ENCODE assay signal across 8 cellular contexts in genomic region chr1:204516180-204516879, GRCh38. TPM values are rescaled to one million over a fixed set of nuclear protein-coding genes. Genes with fewer than 3 reads are reported as not detected.
DNase-seq lines count a peak whose midpoint lies in the region; ATAC-seq, FAIRE-seq and TF ChIP-seq lines count a peak whose summit lies in the region.

Gene MDM4 (plus strand): TSS chr1:204516406. CDS start chr1:204525519, 9,113 bp downstream.

- H3K9me3 Mint-ChIP-seq in GM23338, result peaks cover 4% of the 10 kb centered on the region; the same call in 2 of the 3 replicates

- H3K4me3 Mint-ChIP-seq in GM23338, result no peak within 1 kb of the TSS

- peak within 1 kb of the TSS; percentile 81 for H3K9ac ChIP-seq in DND-41 (ENCODE audit: low read depth, low read length)

- DNase-seq in DND-41 (peak; percentile 96), GM23338 (ENCODE audit: low spot score) (peak; percentile 99), Kasumi-1 (lab: John Stamatoyannopoulos, UW) (peak; percentile 97 to 98), RCC 7860 (ENCODE audit: low spot score) (peak; percentile 94), esophagus squamous epithelium (lab: John Stamatoyannopoulos, UW) (peak; percentile 77), myocyte (ENCODE audit: low read depth) (peak; percentile 98)
- peak; percentile 96 for DNase-seq in activated T-cell treated with anti-CD3 and anti-CD28 coated beads, Interleukin-2, amount 50 U/mL, for 48 hours
- peak; percentile 92 for DNase-seq in stimulated activated CD8-positive, alpha-beta memory T cell treated with anti-CD3 and anti-CD28 coated beads, Interleukin-7, amount 100 ng/mL, for 4 hours (ENCODE audit: low read depth in 2 of 2)

- peak within 1 kb of the TSS; percentile 74 for H2AFZ ChIP-seq in DND-41 (ENCODE audit: low read depth, low read length)
- no peak within 1 kb of the TSS; the same call in 1 of the 2 replicates for H2AFZ ChIP-seq in GM23338

- TF ChIP-seq CTCF in DND-41 (IDR thresholded peaks at IDR 0.05; ENCODE audit: borderline replicate concordance, extremely low read depth, low read length, poor library complexity, severe bottlenecking), result no peak
- no peak for TF ChIP-seq CTCF in GM23338 (conservative IDR thresholded peaks at IDR 0.05; ENCODE audit: low read depth in 2 of 2)
- TF ChIP-seq CTCF in esophagus squamous epithelium (IDR thresholded peaks at IDR 0.05), result peak in 1 of 6 experiments; percentile 6

- peaks cover 7% of the 10 kb centered on the region; the same call in 2 of the 3 replicates for H3K4me1 Mint-ChIP-seq in GM23338

- H3K9me3 ChIP-seq in DND-41 (ENCODE audit: insufficient read depth, low read length, severe bottlenecking) (no peaks in the 10 kb centered on the region), esophagus squamous epithelium (no peaks in the 10 kb centered on the region)

- intact Hi-C loops in esophagus squamous epithelium (cut with DNase I), result no loop called here

- H3K4me3 ChIP-seq in DND-41 (ENCODE audit: low read depth in 1 of 2, low read length in 2 of 2) (peak within 1 kb of the TSS; percentile 68 to 79), GM23338 (peak within 1 kb of the TSS; percentile 63), esophagus squamous epithelium (peak within 1 kb of the TSS; percentile 51 to 97 (median 80))

- H3K27me3 ChIP-seq in DND-41 (ENCODE audit: insufficient read depth, low read length, poor library complexity) (no peaks in the 10 kb centered on the region), GM23338 (ENCODE audit: insufficient read depth) (no peaks in the 10 kb centered on the region), esophagus squamous epithelium (no peaks in the 10 kb centered on the region)

- peaks cover 24% of the 10 kb centered on the region for H3K36me3 Mint-ChIP-seq in GM23338 (ENCODE audit: low read depth)

- WGBS in esophagus squamous epithelium, 2 donors, result 0 to 1% methylated on average over 21 to 38 of the region's 43 CpGs

- H4K20me1 ChIP-seq in DND-41 (ENCODE audit: insufficient read depth, low read length) (peaks cover 8% of the 10 kb centered on the region; the same call in 1 of the 2 replicates), GM23338 (replicated peaks; ENCODE audit: insufficient read depth) (peaks cover 14% of the 10 kb centered on the region)

- H3F3A ChIP-seq in GM23338 (replicated peaks; ENCODE audit: low read depth), result 0 out of 2 replicates have a peak, but pooled peaks cover 9% of the 10 kb centered on the region

- H3K79me2 ChIP-seq in DND-41 (ENCODE audit: insufficient read depth, low read length) (peaks cover 48% of the 10 kb centered on the region), GM23338 (replicated peaks; ENCODE audit: insufficient read depth) (peaks cover 49% of the 10 kb centered on the region)

- no peak within 1 kb of the TSS for H3K27ac Mint-ChIP-seq in GM23338

- peak in 3 of 4 donors; percentile 59 to 87 (median 82) for TF ChIP-seq POLR2A in esophagus squamous epithelium (IDR thresholded peaks at IDR 0.05)

- H3K27ac ChIP-seq in DND-41 (ENCODE audit: low read length) (peak within 1 kb of the TSS; percentile 95), GM23338 (ENCODE audit: low read depth) (peak within 1 kb of the TSS; percentile 94), esophagus squamous epithelium (peak within 1 kb of the TSS; percentile 86 to 99 (median 96))

- H3K27me3 Mint-ChIP-seq in GM23338 (ENCODE audit: insufficient read depth, low read depth, poor library complexity), result peaks cover 14% of the 10 kb centered on the region

- H3K4me1 ChIP-seq in DND-41 (ENCODE audit: insufficient read depth, low read length), result peaks cover 67% of the 10 kb centered on the region
- H3K4me1 ChIP-seq in GM23338 (ENCODE audit: insufficient read depth), result 0 out of 2 replicates have a peak, but pooled peaks cover 4% of the 10 kb centered on the region
- peaks cover 14 to 50% (median 26%) of the 10 kb centered on the region in 3 donors for H3K4me1 ChIP-seq in esophagus squamous epithelium

- peak within 1 kb of the TSS; percentile 60 for H3K4me2 ChIP-seq in DND-41 (ENCODE audit: insufficient read depth, low read length)
- peak within 1 kb of the TSS; percentile 78 for H3K4me2 ChIP-seq in GM23338

- ATAC-seq in DND-41 (ENCODE audit: insufficient read depth, low read depth), result peak; percentile 95
- ATAC-seq in GM23338, result peak; percentile 99

- H3K9me2 ChIP-seq in GM23338 (ENCODE audit: insufficient read depth), result no peaks in the 10 kb centered on the region

- FAIRE-seq in RCC 7860 (lab: Jason Lieb, UNC), result peak; percentile 71

- H3K36me3 ChIP-seq in DND-41 (ENCODE audit: insufficient read depth, low read length) (peaks cover 20% of the 10 kb centered on the region), GM23338 (ENCODE audit: insufficient read depth) (no peaks in the 10 kb centered on the region), esophagus squamous epithelium (peaks cover 0 to 21% (median 4%) of the 10 kb centered on the region in 3 donors)

TF ChIP-seq in GM23338, 12 proteins besides CTCF, POLR2A, EP300 and RAD21 (continues in another document):
- peak; percentile 85 for TF ChIP-seq ETS1 (IDR thresholded peaks at IDR 0.05)
- TF ChIP-seq ZNF462 (CRISPR knock-in tag; IDR thresholded peaks at IDR 0.05), result no peak

RNA-seq across cellular contexts. Expression of gene MDM4, which starts in this region (rescaled TPM):
- total RNA-seq in GM23338 (2014; rRNA removed; shearing (Covaris generic)), result 56.1 and 63.9 TPM in 2 replicates
- 22.7 and 24.8 TPM in 2 replicates for polyA plus RNA-seq in GM23338 (2016; fragmentation: Nextera tagmentation; extraction: Ambion mirVana)
- total RNA-seq in esophagus squamous epithelium (10 to 100 TPM; 13.2 to 62.8 (median 23.8) TPM), myocyte (27.7 and 36.3 TPM in 2 replicates)
- polyA plus RNA-seq in myocyte (2012), result 11.2 TPM

Comparison
In these comparisons a context has a peak if more than half of its experiments do, and no peak if none do; other contexts are left out.
1. Peak in every context shown above with its lines: DNase-seq, ATAC-seq, H3K4me3 ChIP-seq and H3K27ac ChIP-seq.